ENCODE assay signal across 1 cellular context in the genomic region with DNA sequence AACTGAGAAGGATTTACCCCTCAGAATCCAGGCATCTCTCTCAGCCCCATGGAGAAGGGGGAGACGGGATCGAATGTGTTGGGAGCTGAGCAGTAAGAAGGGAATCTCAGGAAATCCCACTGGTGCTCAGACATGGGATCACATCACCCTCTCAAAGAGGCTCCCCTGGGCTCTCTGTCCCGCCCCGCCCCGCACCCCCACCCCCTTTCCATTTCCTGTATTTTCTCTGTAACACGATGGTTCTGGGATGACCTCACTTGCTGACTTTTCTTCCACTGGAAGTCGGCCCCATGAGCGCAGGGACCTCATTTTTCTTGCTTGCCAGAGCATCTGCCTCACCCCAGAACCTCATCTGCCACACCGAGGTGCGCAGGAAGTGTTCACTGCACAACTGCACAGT.
TF ChIP-seq lines count a peak whose summit lies in the region.

No MANE protein-coding gene starts in this region.

TF ChIP-seq in HepG2, 621 proteins besides CTCF, POLR2A, EP300 and RAD21 (continued from another document):
- TF ChIP-seq ZFP36 (IDR thresholded peaks at IDR 0.05; ENCODE audit: borderline replicate concordance, low read depth, low read length, partially characterized antibody) (no peak), MAFK (conservative IDR thresholded peaks at IDR 0.05 in 1 of 2, IDR thresholded peaks at IDR 0.05 in 1 of 2; ENCODE audit: low read length in 2 of 2) (no peak), KMT2B (CRISPR knock-in tag; IDR thresholded peaks at IDR 0.05) (no peak), ZNF772 (CRISPR knock-in tag; IDR thresholded peaks at IDR 0.05) (no peak), ZNF34 (CRISPR knock-in tag; IDR thresholded peaks at IDR 0.05; ENCODE audit: borderline replicate concordance) (no peak), ZNF75D (CRISPR knock-in tag; IDR thresholded peaks at IDR 0.05; ENCODE audit: borderline replicate concordance) (no peak), ZNF589 (CRISPR knock-in tag; conservative IDR thresholded peaks at IDR 0.05) (no peak)
- TF ChIP-seq, protein P1, sequence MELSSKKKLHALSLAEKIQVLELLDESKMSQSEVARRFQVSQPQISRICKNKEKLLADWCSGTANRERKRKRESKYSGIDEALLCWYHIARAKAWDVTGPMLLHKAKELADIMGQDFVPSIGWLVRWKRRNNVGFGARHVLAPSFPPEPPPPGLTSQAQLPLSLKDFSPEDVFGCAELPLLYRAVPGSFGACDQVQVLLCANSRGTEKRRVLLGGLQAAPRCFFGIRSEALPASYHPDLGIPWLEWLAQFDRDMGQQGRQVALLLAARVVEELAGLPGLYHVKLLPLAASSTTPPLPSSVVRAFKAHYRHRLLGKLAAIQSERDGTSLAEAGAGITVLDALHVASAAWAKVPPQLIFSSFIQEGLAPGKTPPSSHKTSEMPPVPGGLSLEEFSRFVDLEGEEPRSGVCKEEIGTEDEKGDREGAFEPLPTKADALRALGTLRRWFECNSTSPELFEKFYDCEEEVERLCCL (CRISPR knock-in tag; IDR thresholded peaks at IDR 0.05; ENCODE audit: borderline replicate concordance): no peak
TF ChIP-seq in HepG2: peak in this region for 0.
